21 cellular contexts compared by ENCODE assay signal in genomic region chr9:131222460-131222859, GRCh38.
"Had no signal": no experiment of that assay in that cellular context is flagged by ENCODE, and none has a peak within 500 bp of the region (broad histone marks: within the 10 kb centered on the region; RNA-seq: fewer than 3 reads in every experiment).

No MANE protein-coding gene starts in this region.

- DNase-seq: cortex of kidney; foreskin fibroblast; gastrocnemius medialis; head of caudate nucleus; left ventricle myocardium superior; lower lobe of right lung; naive B cell; sigmoid colon; stimulated activated CD4-positive, alpha-beta T cell treated with anti-CD3 and anti-CD28 coated beads, Interleukin-2, amount 100 ng/mL, for 24 hours; stimulated activated CD4-positive, alpha-beta T cell treated with anti-CD3 and anti-CD28 coated beads, Interleukin-4, amount 100 ng/mL, for 24 hours; stimulated activated naive CD4-positive, alpha-beta T cell treated with Interleukin-2 at 50 U/mL for 16 hours; stomach; thyroid gland had no signal

- H3K36me3 ChIP-seq: neural progenitor cell, prostate gland had no signal

- ATAC-seq: esophagus mucosa; gastrocnemius medialis; left ventricle myocardium superior; lower lobe of right lung; natural killer cell treated with Interleukin-12 subunit alpha and Interleukin-12 subunit beta and Interleukin-15 and Interleukin-18, amount 100 ng/mL, for 72 hours; stimulated activated effector memory CD8-positive, alpha-beta T cell treated with anti-CD3 and anti-CD28 coated beads, Interleukin-12 subunit alpha, Interleukin-12 subunit beta, amount 100 ng/mL, for 72 hours had no signal

- H3K27ac Mint-ChIP-seq: natural killer cell treated with Interleukin-12 subunit alpha and Interleukin-12 subunit beta and Interleukin-15 and Interleukin-18, amount 100 ng/mL, for 72 hours; neural progenitor cell; type B pancreatic cell had no signal

- H3K9me3 ChIP-seq: gastrocnemius medialis, lower lobe of right lung, prostate gland, right atrium auricular region, sigmoid colon, stomach, thyroid gland had no signal

- H3K9ac ChIP-seq: neural progenitor cell had no signal

- H3K36me3 Mint-ChIP-seq: natural killer cell treated with Interleukin-12 subunit alpha and Interleukin-12 subunit beta and Interleukin-15 and Interleukin-18, amount 100 ng/mL, for 72 hours had no signal

- H3K27me3 Mint-ChIP-seq: naive B cell; natural killer cell treated with Interleukin-12 subunit alpha and Interleukin-12 subunit beta and Interleukin-15 and Interleukin-18, amount 100 ng/mL, for 72 hours; type B pancreatic cell had no signal

- H3K9me3 Mint-ChIP-seq: naive B cell; natural killer cell treated with Interleukin-12 subunit alpha and Interleukin-12 subunit beta and Interleukin-15 and Interleukin-18, amount 100 ng/mL, for 72 hours; neural progenitor cell; stimulated activated effector memory CD8-positive, alpha-beta T cell treated with anti-CD3 and anti-CD28 coated beads, Interleukin-12 subunit alpha, Interleukin-12 subunit beta, amount 100 ng/mL, for 72 hours; type B pancreatic cell had no signal

- H3K4me3 ChIP-seq: gastrocnemius medialis, lower lobe of right lung, neural progenitor cell, prostate gland, right atrium auricular region, sigmoid colon, stomach, thyroid gland had no signal

- H3K4me2 ChIP-seq: neural progenitor cell had no signal

- H3K27ac ChIP-seq: epithelial cell of prostate, gastrocnemius medialis, lower lobe of right lung, neural progenitor cell, prostate gland, right atrium auricular region, sigmoid colon, stomach, thyroid gland had no signal

- H3K4me3 Mint-ChIP-seq: naive B cell; natural killer cell treated with Interleukin-12 subunit alpha and Interleukin-12 subunit beta and Interleukin-15 and Interleukin-18, amount 100 ng/mL, for 72 hours; neural progenitor cell; stimulated activated effector memory CD8-positive, alpha-beta T cell treated with anti-CD3 and anti-CD28 coated beads, Interleukin-12 subunit alpha, Interleukin-12 subunit beta, amount 100 ng/mL, for 72 hours; type B pancreatic cell had no signal

- H3K27me3 ChIP-seq: gastrocnemius medialis, neural progenitor cell, right atrium auricular region, sigmoid colon, stomach, thyroid gland had no signal

- H2AFZ ChIP-seq: neural progenitor cell had no signal

- H3K4me1 Mint-ChIP-seq: neural progenitor cell had no signal
